Comparison of ENCODE assay signal across 1 cellular context in genomic region chr3:130892759-130893239, GRCh38.
TF ChIP-seq lines count a peak whose summit lies in the region.

No MANE protein-coding gene starts in this region.

TF ChIP-seq in HepG2, 621 proteins besides CTCF, POLR2A, EP300 and RAD21 (continued from another document and continues in another):
- TF ChIP-seq ZXDC (CRISPR knock-in tag; IDR thresholded peaks at IDR 0.05) (no peak), DRAP1 (CRISPR knock-in tag; IDR thresholded peaks at IDR 0.05) (0 out of 2 replicates have a peak, but pooled peaks have one; percentile 14), ZNF10 (CRISPR knock-in tag; IDR thresholded peaks at IDR 0.05; ENCODE audit: borderline replicate concordance, low read depth) (no peak), ZBTB34 (CRISPR knock-in tag; IDR thresholded peaks at IDR 0.05) (0 out of 2 replicates have a peak, but pooled peaks have one; percentile 24), TRAFD1 (CRISPR knock-in tag; IDR thresholded peaks at IDR 0.05; ENCODE audit: borderline replicate concordance) (no peak), ZNF740 (CRISPR knock-in tag; IDR thresholded peaks at IDR 0.05) (no peak), ZNF205 (CRISPR knock-in tag; IDR thresholded peaks at IDR 0.05) (no peak), SIX1 (CRISPR knock-in tag; IDR thresholded peaks at IDR 0.05; ENCODE audit: borderline replicate concordance) (no peak), LCORL (IDR thresholded peaks at IDR 0.05) (no peak), LCORL (CRISPR knock-in tag; IDR thresholded peaks at IDR 0.05) (no peak), ZHX2 (IDR thresholded peaks at IDR 0.05; ENCODE audit: low read depth) (no peak), ZHX2 (CRISPR knock-in tag; IDR thresholded peaks at IDR 0.05; ENCODE audit: borderline replicate concordance) (no peak), ZNF558 (CRISPR knock-in tag; IDR thresholded peaks at IDR 0.05; ENCODE audit: borderline replicate concordance) (no peak), ADNP (CRISPR knock-in tag; IDR thresholded peaks at IDR 0.05) (no peak), FIP1L1 (IDR thresholded peaks at IDR 0.05; ENCODE audit: borderline replicate concordance, insufficient read depth, low read depth, low read length) (no peak), MXI1 (IDR thresholded peaks at IDR 0.05; ENCODE audit: borderline replicate concordance, low read depth, low read length) (0 out of 3 replicates have a peak, but pooled peaks have one; percentile 15), DZIP1 (CRISPR knock-in tag; IDR thresholded peaks at IDR 0.05) (no peak), ZFP36L1 (CRISPR knock-in tag; IDR thresholded peaks at IDR 0.05) (peak; percentile 69; the same call in 1 of the 2 replicates), GRHL1 (CRISPR knock-in tag; conservative IDR thresholded peaks at IDR 0.05) (no peak), IRF9 (CRISPR knock-in tag; IDR thresholded peaks at IDR 0.05; ENCODE audit: borderline replicate concordance) (no peak), ZNF263 (CRISPR knock-in tag; IDR thresholded peaks at IDR 0.05) (no peak), CC2D1A (CRISPR knock-in tag; IDR thresholded peaks at IDR 0.05) (no peak), CBX1 (IDR thresholded peaks at IDR 0.05; ENCODE audit: low read depth) (no peak), ZFP91 (CRISPR knock-in tag; IDR thresholded peaks at IDR 0.05; ENCODE audit: borderline replicate concordance) (no peak), DR1 (CRISPR knock-in tag; IDR thresholded peaks at IDR 0.05) (no peak), CEBPB (IDR thresholded peaks at IDR 0.05; ENCODE audit: borderline replicate concordance, low read depth, low read length) (no peak), MBNL3 (CRISPR knock-in tag; conservative IDR thresholded peaks at IDR 0.05) (no peak), HMGXB4 (CRISPR knock-in tag; IDR thresholded peaks at IDR 0.05; ENCODE audit: borderline replicate concordance in 1 of 2, low read depth in 1 of 2) (peak in 1 of 2 experiments; percentile 30; a peak in 1 of 4 replicates), ELF3 (CRISPR knock-in tag; IDR thresholded peaks at IDR 0.05) (peak; percentile 19; the same call in 1 of the 2 replicates), HDAC1 (CRISPR knock-in tag; IDR thresholded peaks at IDR 0.05) (no peak), CBFB (CRISPR knock-in tag; IDR thresholded peaks at IDR 0.05) (no peak), ZNF83 (CRISPR knock-in tag; IDR thresholded peaks at IDR 0.05; ENCODE audit: borderline replicate concordance) (no peak), THYN1 (CRISPR knock-in tag; IDR thresholded peaks at IDR 0.05; ENCODE audit: borderline replicate concordance, low read depth) (no peak), ZNF570 (CRISPR knock-in tag; IDR thresholded peaks at IDR 0.05; ENCODE audit: borderline replicate concordance) (no peak), STAG1 (CRISPR knock-in tag; IDR thresholded peaks at IDR 0.05) (peak; percentile 61), ZNF350 (CRISPR knock-in tag; IDR thresholded peaks at IDR 0.05; ENCODE audit: borderline replicate concordance, low read depth) (no peak), ZC3H13 (CRISPR knock-in tag; IDR thresholded peaks at IDR 0.05) (no peak)
